12 cellular contexts compared by ENCODE assay signal in genomic region chr4:44727471-44727870, GRCh38. TPM values are rescaled to one million over a fixed set of nuclear protein-coding genes. Genes with fewer than 3 reads are reported as not detected.
DNase-seq lines count a peak whose midpoint lies in the region; ATAC-seq and TF ChIP-seq lines count a peak whose summit lies in the region.
"Had no signal": no experiment of that assay in that cellular context is flagged by ENCODE, and none has a peak within 500 bp of the region (broad histone marks: within the 10 kb centered on the region; RNA-seq: fewer than 3 reads in every experiment).

No MANE protein-coding gene starts in this region.

- no peak for TF ChIP-seq CTCF in CD4-positive, alpha-beta T cell (IDR thresholded peaks at IDR 0.05)
- no peak for TF ChIP-seq CTCF in neural crest cell (conservative IDR thresholded peaks at IDR 0.05)

- peak overlapping the region; percentile 99 for H2AFZ ChIP-seq in GM23248

- POLR2A ChIA-PET in CD4-positive, alpha-beta T cell (lab: Charles Lee) = interaction anchor here (1.6 to 4.7 kb wide), 3 partner anchors 9 to 49 kb away, joined by 6 to 76 read pairs (median 10); partner anchors contain the start of gene GUF1

- H3K27me3 ChIP-seq in CD4-positive, alpha-beta T cell (ENCODE audit: control insufficient read depth, insufficient read depth, low read length) = no peaks in the 10 kb centered on the region
- H3K27me3 ChIP-seq in GM23248 (replicated peaks; ENCODE audit: insufficient read depth) = no peaks in the 10 kb centered on the region
- H3K27me3 ChIP-seq: foreskin keratinocyte, sigmoid colon had no signal

- H3K4me2 ChIP-seq in GM23248 (ENCODE audit: unreplicated experiment) = no peak overlapping the region

- ATAC-seq in CD4-positive, alpha-beta T cell (ENCODE audit: poor library complexity) = no peak
- no peak for ATAC-seq in activated naive CD8-positive, alpha-beta T cell treated with anti-CD3 and anti-CD28 coated beads, Interleukin-2, amount 50 U/mL, for 24 hours
- ATAC-seq in GM19023 (IDR thresholded peaks at IDR 0.05; ENCODE audit: unreplicated experiment) = no peak

- no peak overlapping the region for H3K27ac ChIP-seq in CD4-positive, alpha-beta T cell (ENCODE audit: low read depth, low read length)
- no peak overlapping the region for H3K27ac ChIP-seq in GM23248
- H3K27ac ChIP-seq: foreskin keratinocyte had no signal

- peak overlapping the region; percentile 83 for H3K27ac Mint-ChIP-seq in CD4-positive, alpha-beta T cell
- no peak overlapping the region for H3K27ac Mint-ChIP-seq in activated naive CD8-positive, alpha-beta T cell treated with anti-CD3 and anti-CD28 coated beads, Interleukin-2, amount 50 U/mL, for 24 hours
- no peak overlapping the region for H3K27ac Mint-ChIP-seq in neural crest cell (ENCODE audit: unreplicated experiment)

- peaks cover 38% of the 10 kb centered on the region for H3K79me2 ChIP-seq in GM23248 (ENCODE audit: insufficient read depth)

- H3K4me3 ChIP-seq in GM23248 = peak overlapping the region; percentile 77; the same call in 1 of the 2 replicates

- H3K9me3 ChIP-seq in CD4-positive, alpha-beta T cell (ENCODE audit: control insufficient read depth, low read length) = no peaks in the 10 kb centered on the region
- H3K9me3 ChIP-seq in GM23248 (ENCODE audit: low read depth) = no peaks in the 10 kb centered on the region
- H3K9me3 ChIP-seq: sigmoid colon had no signal

- no peaks in the 10 kb centered on the region for H3F3A ChIP-seq in GM23248 (ENCODE audit: insufficient read depth)

- DNase-seq in CD4-positive, alpha-beta T cell = no peak
- no peak for DNase-seq in GM23248
- DNase-seq in activated naive CD8-positive, alpha-beta T cell treated with anti-CD3 and anti-CD28 coated beads, Interleukin-2, amount 50 U/mL, for 24 hours = no peak
- no peak for DNase-seq in neural crest cell (ENCODE audit: low read depth, low spot score)
- no peak for DNase-seq in pons (ENCODE audit: low spot score)
- DNase-seq in posterior vena cava (ENCODE audit: low spot score) = no peak
- DNase-seq: foreskin keratinocyte, NCI-H146, sigmoid colon, substantia nigra, T1000 had no signal

- H3K4me3 Mint-ChIP-seq in CD4-positive, alpha-beta T cell = peak overlapping the region; percentile 95
- H3K4me3 Mint-ChIP-seq in activated naive CD8-positive, alpha-beta T cell treated with anti-CD3 and anti-CD28 coated beads, Interleukin-2, amount 50 U/mL, for 24 hours = peak overlapping the region; percentile 91
- peak overlapping the region; percentile 80 for H3K4me3 Mint-ChIP-seq in neural crest cell

- peaks cover 44% of the 10 kb centered on the region for H3K4me1 Mint-ChIP-seq in CD4-positive, alpha-beta T cell (ENCODE audit: low read depth)
- peaks cover 40% of the 10 kb centered on the region for H3K4me1 Mint-ChIP-seq in activated naive CD8-positive, alpha-beta T cell treated with anti-CD3 and anti-CD28 coated beads, Interleukin-2, amount 50 U/mL, for 24 hours
- peaks cover 22% of the 10 kb centered on the region for H3K4me1 Mint-ChIP-seq in neural crest cell

- H3K9me2 ChIP-seq in GM23248 (ENCODE audit: insufficient read depth) = no peaks in the 10 kb centered on the region

- peaks cover 12% of the 10 kb centered on the region; the same call in 1 of the 2 replicates for H3K4me1 ChIP-seq in GM23248 (ENCODE audit: insufficient read depth)

- CTCF ChIA-PET in CD4-positive, alpha-beta T cell (lab: Charles Lee) = no interaction called here

- H4K20me1 ChIP-seq in GM23248 (ENCODE audit: insufficient read depth) = no peaks in the 10 kb centered on the region

- intact Hi-C loops in CD4-positive, alpha-beta T cell (cut with DNase I, micrococcal nuclease) = loop anchor here in 1 of 2 experiments (5.0 kb wide), 1 partner anchor 50 kb away; the partner anchor contains the start of gene GUF1
- intact Hi-C loops in posterior vena cava (cut with DNase I) = no loop called here

- 74 to 80% methylated on average over 6 of the region's 6 CpGs for WGBS in GM23248 (ENCODE audit: low coverage in 1 of 2, low lambda C conversion rate in 2 of 2, missing lambda C conversion rate in 2 of 2), 2 experiments

- in situ Hi-C loops in GM23248 (cut with MboI) = no loop called here

- no peaks in the 10 kb centered on the region for H3K9me3 Mint-ChIP-seq in CD4-positive, alpha-beta T cell
- H3K9me3 Mint-ChIP-seq in activated naive CD8-positive, alpha-beta T cell treated with anti-CD3 and anti-CD28 coated beads, Interleukin-2, amount 50 U/mL, for 24 hours = no peaks in the 10 kb centered on the region
- no peaks in the 10 kb centered on the region for H3K9me3 Mint-ChIP-seq in neural crest cell

- H3K36me3 ChIP-seq in GM23248 (ENCODE audit: low read depth) = no peaks in the 10 kb centered on the region
- H3K36me3 ChIP-seq: sigmoid colon had no signal

- no peaks in the 10 kb centered on the region for H3K27me3 Mint-ChIP-seq in CD4-positive, alpha-beta T cell
- no peaks in the 10 kb centered on the region for H3K27me3 Mint-ChIP-seq in activated naive CD8-positive, alpha-beta T cell treated with anti-CD3 and anti-CD28 coated beads, Interleukin-2, amount 50 U/mL, for 24 hours
- peaks cover 3% of the 10 kb centered on the region for H3K27me3 Mint-ChIP-seq in neural crest cell (ENCODE audit: low read depth)

- 0 out of 2 replicates have a peak overlapping the region, but pooled peaks have one; percentile 87 for H3K9ac ChIP-seq in GM23248

- H3K36me3 Mint-ChIP-seq in CD4-positive, alpha-beta T cell (ENCODE audit: low read depth) = peaks cover 17% of the 10 kb centered on the region
- H3K36me3 Mint-ChIP-seq in activated naive CD8-positive, alpha-beta T cell treated with anti-CD3 and anti-CD28 coated beads, Interleukin-2, amount 50 U/mL, for 24 hours (ENCODE audit: low read depth) = no peaks in the 10 kb centered on the region
- H3K36me3 Mint-ChIP-seq in neural crest cell (ENCODE audit: low read depth) = no peaks in the 10 kb centered on the region

RNA-seq across cellular contexts. Expression of gene GNPDA2, which starts 1.1 kb away (rescaled TPM):
- total RNA-seq in CD4-positive, alpha-beta T cell = 1 to 10 TPM; 7.6 to 9.0 TPM
- 31.8 and 44.1 TPM in 2 replicates for total RNA-seq in GM23248 (2014; rRNA removed; shearing (Covaris generic))
- polyA plus RNA-seq in GM23248 (2016; fragmentation: Nextera tagmentation; extraction: Ambion mirVana) = 38.0 and 40.7 TPM in 2 replicates
- 11.4 and 11.8 TPM in 2 replicates for total RNA-seq in neural crest cell
- total RNA-seq in posterior vena cava = 10 to 100 TPM; 20.9 to 21.7 TPM

RNA-seq across cellular contexts. Expression of gene GUF1, which starts 49.3 kb away (rescaled TPM):
- total RNA-seq in CD4-positive, alpha-beta T cell = 10 to 100 TPM; 16.7 to 21.1 TPM
- 12.3 and 18.2 TPM in 2 replicates for total RNA-seq in GM23248 (2014; rRNA removed; shearing (Covaris generic))
- polyA plus RNA-seq in GM23248 (2016; fragmentation: Nextera tagmentation; extraction: Ambion mirVana) = 12.5 and 12.7 TPM in 2 replicates
- total RNA-seq in neural crest cell (30.2 and 33.3 TPM in 2 replicates), posterior vena cava (10 to 100 TPM; 12.9 to 19.5 TPM)
